In genomic region chr3:72141264-72141663, GRCh38 we compare ENCODE assay signal across 9 cellular contexts.
"Had no signal": no experiment of that assay in that cellular context is flagged by ENCODE, and none has a peak within 500 bp of the region (broad histone marks: within the 10 kb centered on the region; RNA-seq: fewer than 3 reads in every experiment).

No MANE protein-coding gene starts in this region.

- DNase-seq: activated naive CD4-positive, alpha-beta T cell; activated naive CD8-positive, alpha-beta T cell treated with anti-CD3 and anti-CD28 coated beads, Interleukin-2, amount 10 ng/mL, durations not matched to agents 7 days and 5 days; central memory CD4-positive, alpha-beta T cell; esophagus squamous epithelium; mesenchymal stem cell; natural killer cell; occipital lobe; small intestine; stimulated activated naive CD8-positive, alpha-beta T cell treated with anti-CD3 and anti-CD28 coated beads, Interleukin-15, Interleukin-2, amounts not matched to agents 100 U/mL and 50 U/mL, for 24 hours had no signal

- ATAC-seq: natural killer cell; stimulated activated naive CD8-positive, alpha-beta T cell treated with anti-CD3 and anti-CD28 coated beads, Interleukin-15, Interleukin-2, amounts not matched to agents 100 U/mL and 50 U/mL, for 24 hours had no signal
